Comparison of ENCODE assay signal across 2 cellular contexts in genomic region chr1:43975249-43975961, GRCh38.
TF ChIP-seq lines count a peak whose summit lies in the region.

No MANE protein-coding gene starts in this region.

TF ChIP-seq in HEK293, 187 proteins besides CTCF, POLR2A, EP300 and RAD21 (continues in another document):
- TF ChIP-seq SP7 (tag by site-specific recombination; IDR thresholded peaks at IDR 0.05) (no peak), ZNF26 (tag by site-specific recombination; IDR thresholded peaks at IDR 0.05) (no peak), ZNF132 (tag by site-specific recombination; IDR thresholded peaks at IDR 0.05; ENCODE audit: borderline replicate concordance) (no peak), ZNF624 (tag by site-specific recombination; IDR thresholded peaks at IDR 0.05) (no peak), ZNF707 (tag by site-specific recombination; IDR thresholded peaks at IDR 0.05) (no peak), GLIS2 (tag by site-specific recombination; IDR thresholded peaks at IDR 0.05) (peak; percentile 8; the same call in 1 of the 2 replicates), ZNF174 (tag by site-specific recombination; IDR thresholded peaks at IDR 0.05) (no peak), ZNF548 (tag by site-specific recombination; IDR thresholded peaks at IDR 0.05) (no peak), ZNF341 (tag by site-specific recombination; IDR thresholded peaks at IDR 0.05; ENCODE audit: low read depth) (peak; percentile 82), ZSCAN23 (tag by site-specific recombination; IDR thresholded peaks at IDR 0.05) (no peak), KLF9 (tag by site-specific recombination; IDR thresholded peaks at IDR 0.05; ENCODE audit: low read depth) (no peak), ZNF521 (tag by site-specific recombination; IDR thresholded peaks at IDR 0.05) (no peak), ZNF18 (tag by site-specific recombination; IDR thresholded peaks at IDR 0.05) (no peak), ZNF768 (tag by site-specific recombination; IDR thresholded peaks at IDR 0.05) (no peak), IKZF3 (tag by site-specific recombination; IDR thresholded peaks at IDR 0.05) (no peak), ZNF223 (tag by site-specific recombination; IDR thresholded peaks at IDR 0.05) (no peak), ZFP3 (tag by site-specific recombination; IDR thresholded peaks at IDR 0.05; ENCODE audit: low read depth) (no peak), ZNF146 (tag by site-specific recombination; IDR thresholded peaks at IDR 0.05) (no peak), HIC1 (tag by site-specific recombination; IDR thresholded peaks at IDR 0.05) (no peak), SP2 (tag by site-specific recombination; IDR thresholded peaks at IDR 0.05) (peak; percentile 35), ZNF449 (tag by site-specific recombination; IDR thresholded peaks at IDR 0.05) (no peak), ZNF660 (tag by site-specific recombination; IDR thresholded peaks at IDR 0.05) (no peak), ZNF354C (tag by site-specific recombination; IDR thresholded peaks at IDR 0.05; ENCODE audit: borderline replicate concordance, low read depth) (no peak), PATZ1 (tag by site-specific recombination; IDR thresholded peaks at IDR 0.05) (peak; percentile 76; the same call in 1 of the 2 replicates), ZBTB48 (tag by site-specific recombination; IDR thresholded peaks at IDR 0.05) (no peak), SCRT1 (tag by site-specific recombination; IDR thresholded peaks at IDR 0.05; ENCODE audit: borderline replicate concordance) (no peak)

TF ChIP-seq in HepG2, 621 proteins besides CTCF, POLR2A, EP300 and RAD21 (continues in another document):
- TF ChIP-seq GMEB1 (CRISPR knock-in tag; IDR thresholded peaks at IDR 0.05; ENCODE audit: borderline replicate concordance) (no peak), AHR (CRISPR knock-in tag; IDR thresholded peaks at IDR 0.05) (no peak), SRSF4 (IDR thresholded peaks at IDR 0.05; ENCODE audit: low read depth, low read length, poor library complexity, severe bottlenecking) (no peak), ZNF850 (CRISPR knock-in tag; conservative IDR thresholded peaks at IDR 0.05) (0 out of 2 replicates have a peak, but pooled peaks have one; percentile 27), ZNF609 (CRISPR knock-in tag; IDR thresholded peaks at IDR 0.05; ENCODE audit: borderline replicate concordance) (no peak), RERE (CRISPR knock-in tag; IDR thresholded peaks at IDR 0.05; ENCODE audit: low read depth) (no peak), SALL1 (CRISPR knock-in tag; IDR thresholded peaks at IDR 0.05) (no peak), ZNF704 (CRISPR knock-in tag; IDR thresholded peaks at IDR 0.05; ENCODE audit: borderline replicate concordance) (no peak; the same call in 1 of the 2 replicates), TEF (CRISPR knock-in tag; IDR thresholded peaks at IDR 0.05) (no peak), HMGXB4 (CRISPR knock-in tag; IDR thresholded peaks at IDR 0.05; ENCODE audit: borderline replicate concordance in 1 of 2, low read depth in 1 of 2) (no peak; a peak in 1 of 4 replicates), ZNF446 (CRISPR knock-in tag; IDR thresholded peaks at IDR 0.05) (0 out of 2 replicates have a peak, but pooled peaks have one; percentile 61), PRDM15 (CRISPR knock-in tag; IDR thresholded peaks at IDR 0.05) (peak; percentile 90), FOXP1 (IDR thresholded peaks at IDR 0.05) (no peak), FOXP1 (CRISPR knock-in tag; IDR thresholded peaks at IDR 0.05) (0 out of 2 replicates have a peak, but pooled peaks have one; percentile 11), ZFP36L1 (CRISPR knock-in tag; IDR thresholded peaks at IDR 0.05) (no peak), FOXP4 (CRISPR knock-in tag; IDR thresholded peaks at IDR 0.05) (0 out of 2 replicates have a peak, but pooled peaks have one; percentile 17), HNRNPK (IDR thresholded peaks at IDR 0.05; ENCODE audit: low read depth, low read length, poor library complexity, severe bottlenecking) (peak; percentile 33), ZFP82 (CRISPR knock-in tag; IDR thresholded peaks at IDR 0.05; ENCODE audit: borderline replicate concordance) (peak; percentile 45; the same call in 1 of the 2 replicates)
